ENCODE assay signal across 8 cellular contexts in the genomic region with DNA sequence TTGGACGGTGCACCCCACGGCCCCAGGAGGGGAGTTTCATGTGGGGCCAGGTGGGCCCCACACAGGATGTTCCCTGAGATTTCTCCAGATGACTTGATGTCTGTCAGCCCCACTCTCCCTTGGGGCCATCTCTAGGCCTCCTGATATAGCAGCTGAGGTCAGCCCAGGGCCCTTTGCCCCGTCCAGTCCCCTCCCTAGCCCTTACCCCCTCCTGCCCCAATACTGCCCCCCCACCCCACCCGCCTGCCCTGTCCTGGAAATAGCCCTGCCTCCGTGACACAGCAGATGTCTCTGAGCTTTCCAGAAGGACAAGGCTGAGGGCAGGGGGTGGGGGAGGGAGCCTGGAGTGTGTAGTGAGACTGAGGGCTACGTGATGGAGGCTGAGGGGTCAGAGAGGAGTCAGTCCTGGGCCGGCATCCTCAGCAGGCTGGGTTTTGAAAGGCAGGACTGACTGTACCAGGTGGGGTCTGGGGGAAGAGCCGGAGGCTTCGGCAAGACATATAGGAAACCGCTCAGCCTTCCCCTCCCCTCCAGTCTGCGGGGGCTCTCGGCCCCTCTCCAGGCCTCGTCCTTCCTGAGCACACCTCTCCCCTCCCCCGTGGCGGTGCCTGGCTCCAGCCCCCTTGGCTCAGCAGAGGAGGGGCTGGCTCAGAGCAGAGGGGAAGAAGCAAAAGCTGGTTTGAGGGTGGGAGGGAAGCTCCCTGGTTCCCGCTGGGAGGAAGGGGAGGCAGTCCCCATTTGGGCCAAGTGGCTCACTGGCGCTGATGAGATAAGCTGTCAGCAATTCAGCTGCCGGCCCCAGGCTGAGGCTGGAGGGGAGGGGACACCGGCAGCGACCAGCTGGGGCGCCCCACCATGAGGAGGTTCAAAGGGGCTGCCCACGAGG. TPM values are rescaled to one million over a fixed set of nuclear protein-coding genes. Genes with fewer than 3 reads are reported as not detected.
DNase-seq lines count a peak whose midpoint lies in the region; ATAC-seq and TF ChIP-seq lines count a peak whose summit lies in the region.

No MANE protein-coding gene starts in this region.

- peak overlapping the region; percentile 90 for H4K91ac ChIP-seq in mesenchymal stem cell (ENCODE audit: low read length)

- peak overlapping the region in 1 of 2 experiments; percentile 84 for H3K14ac ChIP-seq in mesenchymal stem cell (ENCODE audit: low read length in 2 of 2)

- no peaks in the 10 kb centered on the region for H3K9me3 ChIP-seq in mesenchymal stem cell (ENCODE audit: control insufficient read depth, low read length)
- no peaks in the 10 kb centered on the region for H3K9me3 ChIP-seq in vagina

- H2AK5ac ChIP-seq in mesenchymal stem cell (ENCODE audit: low read length, severe bottlenecking) = peak overlapping the region; percentile 37

- no peak for TF ChIP-seq POLR2A in vagina (IDR thresholded peaks at IDR 0.05)

- peaks cover 22 to 24% of the 10 kb centered on the region in 2 experiments for H3K36me3 ChIP-seq in mesenchymal stem cell (ENCODE audit: control insufficient read depth in 1 of 2, insufficient read depth in 2 of 2, low read depth in 1 of 2, low read length in 2 of 2)
- H3K36me3 ChIP-seq in vagina = no peaks in the 10 kb centered on the region

- peak overlapping the region; percentile 61 to 95 for H3K4me3 ChIP-seq in mesenchymal stem cell (ENCODE audit: insufficient read depth in 1 of 2, low read depth in 1 of 2, low read length in 2 of 2)
- peak overlapping the region; percentile 58 to 64 for H3K4me3 ChIP-seq in vagina

- H3K27ac ChIP-seq in mesenchymal stem cell (ENCODE audit: low read length, poor library complexity, severe bottlenecking) (peak overlapping the region; percentile 82), vagina (peak overlapping the region; percentile 85)

- ATAC-seq in Right ventricle myocardium inferior (peak; percentile 40), HG02981 (IDR thresholded peaks at IDR 0.05; ENCODE audit: unreplicated experiment) (no peak)

- H3K9me3 Mint-ChIP-seq in chondrocyte (ENCODE audit: low read depth) = no peaks in the 10 kb centered on the region

- peaks cover 2% of the 10 kb centered on the region for H3K36me3 Mint-ChIP-seq in chondrocyte (ENCODE audit: low read depth)

- peaks cover 14% of the 10 kb centered on the region for H3K79me1 ChIP-seq in mesenchymal stem cell (replicated peaks; ENCODE audit: low read length, poor library complexity, severe bottlenecking)

- intact Hi-C loops in Right ventricle myocardium inferior (cut with DNase I) (loop anchor here (2.0 to 5.0 kb wide), 3 partner anchors 29 to 85 kb away; a partner anchor contains a TSS), cardiac septum (cut with DNase I) (no loop called here), vagina (cut with DNase I) (no loop called here)

- H3K18ac ChIP-seq in mesenchymal stem cell (ENCODE audit: low read depth in 1 of 2, low read length in 2 of 2) = peak overlapping the region; percentile 94 to 97

- peak overlapping the region; percentile 89 for H3K4me3 Mint-ChIP-seq in chondrocyte (ENCODE audit: unreplicated experiment)

- 0% methylated on average over 11 of the region's 22 CpGs for WGBS in mesenchymal stem cell

- TF ChIP-seq CTCF in chondrocyte (IDR thresholded peaks at IDR 0.05) (no peak), vagina (IDR thresholded peaks at IDR 0.05) (no peak)

- H3K23ac ChIP-seq in mesenchymal stem cell (ENCODE audit: low read length in 2 of 2) = peak overlapping the region in 1 of 2 experiments; percentile 40

- H3K4me1 ChIP-seq in mesenchymal stem cell (ENCODE audit: control insufficient read depth, insufficient read depth, low read depth, low read length) (peaks cover 61% of the 10 kb centered on the region), vagina (peaks cover 48% of the 10 kb centered on the region)

- no peak overlapping the region for H2AFZ ChIP-seq in mesenchymal stem cell (ENCODE audit: low read depth, low read length)

- H3K9ac ChIP-seq in mesenchymal stem cell (ENCODE audit: low read length) = peak overlapping the region; percentile 93

- H2BK15ac ChIP-seq in mesenchymal stem cell (ENCODE audit: low read depth, poor library complexity, severe bottlenecking) = peak overlapping the region; percentile 95

- H3K4me1 Mint-ChIP-seq in chondrocyte (ENCODE audit: low read depth) = peaks cover 66% of the 10 kb centered on the region

- H3K4ac ChIP-seq in mesenchymal stem cell (ENCODE audit: low read depth in 1 of 2, low read length in 2 of 2) = peak overlapping the region; percentile 66 to 75

- H2BK120ac ChIP-seq in mesenchymal stem cell (ENCODE audit: low read depth, low read length) = peak overlapping the region; percentile 89

- DNase-seq in Right ventricle myocardium inferior (ENCODE audit: missing footprints) (peak; percentile 77), cardiac septum (ENCODE audit: low spot score) (no peak), chondrocyte (ENCODE audit: low spot score) (peak; percentile 88), mesenchymal stem cell (peak; percentile 67), vagina (ENCODE audit: extremely low spot score in 2 of 2) (no peak), NCI-H1436 (lab: John Stamatoyannopoulos, UW) (no peak), NOMO-1 (lab: John Stamatoyannopoulos, UW; ENCODE audit: unreplicated experiment in 2 of 2) (no peak)

- peak overlapping the region; percentile 91 for H3K27ac Mint-ChIP-seq in chondrocyte (ENCODE audit: unreplicated experiment)

- no peaks in the 10 kb centered on the region for H3K27me3 Mint-ChIP-seq in chondrocyte (ENCODE audit: low read depth)

- H4K8ac ChIP-seq in mesenchymal stem cell (ENCODE audit: low read length) = peak overlapping the region; percentile 54

- peak overlapping the region; percentile 83 for H3K4me2 ChIP-seq in mesenchymal stem cell (ENCODE audit: low read length, poor library complexity, severe bottlenecking)

- H2BK12ac ChIP-seq in mesenchymal stem cell (ENCODE audit: low read length in 2 of 2) = peak overlapping the region; percentile 23 to 90

- no peak overlapping the region for H2BK5ac ChIP-seq in mesenchymal stem cell (ENCODE audit: low read depth, low read length, poor library complexity, severe bottlenecking)

- H3K27me3 ChIP-seq in mesenchymal stem cell (ENCODE audit: control insufficient read depth in 1 of 2, insufficient read depth in 1 of 2, low read length in 2 of 2) (no peaks in the 10 kb centered on the region), vagina (no peaks in the 10 kb centered on the region)

RNA-seq across cellular contexts. Expression of a gene that starts 2.0 kb away (rescaled TPM):
- 905 TPM for total RNA-seq in Right ventricle myocardium inferior
- 1,261 TPM for total RNA-seq in cardiac septum
- 72.3 to 119 TPM (median 118 TPM) in 3 replicates for total RNA-seq in chondrocyte
- 25.9 TPM for polyA plus RNA-seq in mesenchymal stem cell (2013, experiment 1 of 2)
- polyA plus RNA-seq in mesenchymal stem cell (2013, experiment 2 of 2) = 23.7 TPM
- total RNA-seq in vagina = 31.9 TPM

RNA-seq across cellular contexts. Expression of a gene that starts 30.4 kb away (rescaled TPM):
- total RNA-seq in Right ventricle myocardium inferior (128 TPM), cardiac septum (80.0 TPM), chondrocyte (139 to 162 TPM (median 154 TPM) in 3 replicates), vagina (119 TPM)
- polyA plus RNA-seq in mesenchymal stem cell (2013, experiment 1 of 2) = 413 TPM
- polyA plus RNA-seq in mesenchymal stem cell (2013, experiment 2 of 2) = 407 TPM

RNA-seq across cellular contexts. Expression of a gene that starts 40.5 kb away (rescaled TPM):
- 6.3 TPM for total RNA-seq in Right ventricle myocardium inferior
- 14.5 TPM for total RNA-seq in cardiac septum
- total RNA-seq in chondrocyte = 7.6 to 8.8 TPM (median 8.5 TPM) in 3 replicates
- 2.2 TPM for polyA plus RNA-seq in mesenchymal stem cell (2013, experiment 1 of 2)
- polyA plus RNA-seq in mesenchymal stem cell (2013, experiment 2 of 2) = 1.4 TPM
- 17.9 TPM for total RNA-seq in vagina

RNA-seq across cellular contexts. Expression of a gene that starts 56.6 kb away (rescaled TPM):
- total RNA-seq in Right ventricle myocardium inferior = not detected
- not detected for total RNA-seq in cardiac septum
- total RNA-seq in chondrocyte = not detected in 3 replicates
- polyA plus RNA-seq in mesenchymal stem cell (2013, experiment 1 of 2) = not detected
- polyA plus RNA-seq in mesenchymal stem cell (2013, experiment 2 of 2) = not detected
- total RNA-seq in vagina = not detected

Comparison
In these comparisons a context has a peak if more than half of its experiments do, and no peak if none do; other contexts are left out.
1. DNase-seq: peak in Right ventricle myocardium inferior (single experiment), chondrocyte (single experiment) and mesenchymal stem cell (single experiment); none in cardiac septum (single experiment), vagina (0 of 2), NCI-H1436 (single experiment) and NOMO-1 (0 of 2).